ENCODE assay signal across 1 cellular context in the genomic region with DNA sequence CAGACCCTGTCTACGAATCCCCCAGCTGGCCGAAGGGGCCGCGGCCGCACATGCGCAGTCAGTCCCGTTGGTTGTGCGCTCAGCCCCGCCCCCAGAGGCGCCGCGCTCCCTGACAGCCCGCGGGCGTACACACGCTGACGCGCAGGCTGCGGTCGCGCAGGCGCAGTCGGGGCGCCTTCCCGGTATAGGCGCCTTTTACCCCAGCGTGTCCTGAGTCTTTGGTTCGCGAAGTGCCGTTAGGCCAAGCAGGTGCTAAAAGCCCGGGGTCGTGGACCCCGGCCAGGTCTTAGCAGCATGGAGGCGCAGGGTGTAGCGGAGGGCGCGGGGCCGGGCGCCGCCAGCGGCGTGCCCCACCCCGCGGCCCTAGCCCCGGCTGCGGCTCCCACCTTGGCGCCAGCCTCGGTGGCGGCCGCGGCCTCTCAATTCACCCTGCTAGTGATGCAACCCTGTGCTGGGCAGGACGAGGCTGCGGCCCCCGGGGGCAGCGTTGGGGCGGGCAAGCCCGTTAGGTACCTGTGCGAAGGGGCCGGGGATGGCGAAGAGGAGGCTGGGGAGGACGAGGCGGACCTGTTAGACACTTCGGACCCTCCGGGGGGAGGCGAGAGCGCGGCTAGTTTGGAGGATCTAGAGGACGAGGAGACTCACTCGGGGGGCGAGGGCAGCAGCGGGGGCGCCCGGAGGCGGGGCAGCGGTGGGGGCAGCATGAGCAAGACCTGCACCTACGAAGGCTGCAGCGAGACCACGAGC.
TF ChIP-seq lines count a peak whose summit lies in the region.

A gene with protein sequence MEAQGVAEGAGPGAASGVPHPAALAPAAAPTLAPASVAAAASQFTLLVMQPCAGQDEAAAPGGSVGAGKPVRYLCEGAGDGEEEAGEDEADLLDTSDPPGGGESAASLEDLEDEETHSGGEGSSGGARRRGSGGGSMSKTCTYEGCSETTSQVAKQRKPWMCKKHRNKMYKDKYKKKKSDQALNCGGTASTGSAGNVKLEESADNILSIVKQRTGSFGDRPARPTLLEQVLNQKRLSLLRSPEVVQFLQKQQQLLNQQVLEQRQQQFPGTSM (plus strand): TSS at position 159 of the 747 bp plus-strand sequence. CDS start 136 bp downstream, at position 295.

TF ChIP-seq in HEK293, 187 proteins besides CTCF, POLR2A, EP300 and RAD21 (continued from another document and continues in another):
- TF ChIP-seq, protein P1, sequence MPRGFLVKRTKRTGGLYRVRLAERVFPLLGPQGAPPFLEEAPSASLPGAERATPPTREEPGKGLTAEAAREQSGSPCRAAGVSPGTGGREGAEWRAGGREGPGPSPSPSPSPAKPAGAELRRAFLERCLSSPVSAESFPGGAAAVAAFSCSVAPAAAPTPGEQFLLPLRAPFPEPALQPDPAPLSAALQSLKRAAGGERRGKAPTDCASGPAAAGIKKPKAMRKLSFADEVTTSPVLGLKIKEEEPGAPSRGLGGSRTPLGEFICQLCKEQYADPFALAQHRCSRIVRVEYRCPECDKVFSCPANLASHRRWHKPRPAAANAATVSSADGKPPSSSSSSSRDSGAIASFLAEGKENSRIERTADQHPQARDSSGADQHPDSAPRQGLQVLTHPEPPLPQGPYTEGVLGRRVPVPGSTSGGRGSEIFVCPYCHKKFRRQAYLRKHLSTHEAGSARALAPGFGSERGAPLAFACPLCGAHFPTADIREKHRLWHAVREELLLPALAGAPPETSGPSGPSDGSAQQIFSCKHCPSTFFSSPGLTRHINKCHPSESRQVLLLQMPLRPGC (tag by site-specific recombination; IDR thresholded peaks at IDR 0.05): no peak
- no peak for TF ChIP-seq ZXDB (tag by site-specific recombination; IDR thresholded peaks at IDR 0.05)
- TF ChIP-seq, protein P2, sequence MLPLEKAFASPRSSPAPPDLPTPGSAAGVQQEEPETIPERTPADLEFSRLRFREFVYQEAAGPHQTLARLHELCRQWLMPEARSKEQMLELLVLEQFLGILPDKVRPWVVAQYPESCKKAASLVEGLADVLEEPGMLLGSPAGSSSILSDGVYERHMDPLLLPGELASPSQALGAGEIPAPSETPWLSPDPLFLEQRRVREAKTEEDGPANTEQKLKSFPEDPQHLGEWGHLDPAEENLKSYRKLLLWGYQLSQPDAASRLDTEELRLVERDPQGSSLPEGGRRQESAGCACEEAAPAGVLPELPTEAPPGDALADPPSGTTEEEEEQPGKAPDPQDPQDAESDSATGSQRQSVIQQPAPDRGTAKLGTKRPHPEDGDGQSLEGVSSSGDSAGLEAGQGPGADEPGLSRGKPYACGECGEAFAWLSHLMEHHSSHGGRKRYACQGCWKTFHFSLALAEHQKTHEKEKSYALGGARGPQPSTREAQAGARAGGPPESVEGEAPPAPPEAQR (tag by site-specific recombination; IDR thresholded peaks at IDR 0.05): no peak
- TF ChIP-seq ZNF157 (tag by site-specific recombination; IDR thresholded peaks at IDR 0.05): no peak
- no peak for TF ChIP-seq KLF7 (tag by site-specific recombination; IDR thresholded peaks at IDR 0.05; ENCODE audit: borderline replicate concordance)
- no peak for TF ChIP-seq PRDM2 (tag by site-specific recombination; IDR thresholded peaks at IDR 0.05; ENCODE audit: borderline replicate concordance)
- TF ChIP-seq AEBP2 (tag by site-specific recombination; IDR thresholded peaks at IDR 0.05; ENCODE audit: borderline replicate concordance): no peak
- TF ChIP-seq ZNF146 (tag by site-specific recombination; IDR thresholded peaks at IDR 0.05): no peak
- TF ChIP-seq ZNF530 (tag by site-specific recombination; IDR thresholded peaks at IDR 0.05; ENCODE audit: low read depth): no peak
- TF ChIP-seq ZNF654 (tag by site-specific recombination; IDR thresholded peaks at IDR 0.05; ENCODE audit: low read depth): no peak
- TF ChIP-seq ZBTB44 (tag by site-specific recombination; IDR thresholded peaks at IDR 0.05): 0 out of 2 replicates have a peak, but pooled peaks have one; percentile 43
- no peak for TF ChIP-seq ZNF623 (tag by site-specific recombination; IDR thresholded peaks at IDR 0.05)
- no peak for TF ChIP-seq ZNF658 (tag by site-specific recombination; IDR thresholded peaks at IDR 0.05)
- TF ChIP-seq ZNF23 (tag by site-specific recombination; IDR thresholded peaks at IDR 0.05; ENCODE audit: borderline replicate concordance): no peak
- TF ChIP-seq ZNF555 (tag by site-specific recombination; conservative IDR thresholded peaks at IDR 0.05): no peak
- TF ChIP-seq EGR2 (tag by site-specific recombination; IDR thresholded peaks at IDR 0.05; ENCODE audit: low read depth): peak; percentile 59
- no peak for TF ChIP-seq ZNF211 (tag by site-specific recombination; IDR thresholded peaks at IDR 0.05; ENCODE audit: low read depth)
- no peak for TF ChIP-seq ZNF626 (tag by site-specific recombination; IDR thresholded peaks at IDR 0.05)
- TF ChIP-seq, protein P3, sequence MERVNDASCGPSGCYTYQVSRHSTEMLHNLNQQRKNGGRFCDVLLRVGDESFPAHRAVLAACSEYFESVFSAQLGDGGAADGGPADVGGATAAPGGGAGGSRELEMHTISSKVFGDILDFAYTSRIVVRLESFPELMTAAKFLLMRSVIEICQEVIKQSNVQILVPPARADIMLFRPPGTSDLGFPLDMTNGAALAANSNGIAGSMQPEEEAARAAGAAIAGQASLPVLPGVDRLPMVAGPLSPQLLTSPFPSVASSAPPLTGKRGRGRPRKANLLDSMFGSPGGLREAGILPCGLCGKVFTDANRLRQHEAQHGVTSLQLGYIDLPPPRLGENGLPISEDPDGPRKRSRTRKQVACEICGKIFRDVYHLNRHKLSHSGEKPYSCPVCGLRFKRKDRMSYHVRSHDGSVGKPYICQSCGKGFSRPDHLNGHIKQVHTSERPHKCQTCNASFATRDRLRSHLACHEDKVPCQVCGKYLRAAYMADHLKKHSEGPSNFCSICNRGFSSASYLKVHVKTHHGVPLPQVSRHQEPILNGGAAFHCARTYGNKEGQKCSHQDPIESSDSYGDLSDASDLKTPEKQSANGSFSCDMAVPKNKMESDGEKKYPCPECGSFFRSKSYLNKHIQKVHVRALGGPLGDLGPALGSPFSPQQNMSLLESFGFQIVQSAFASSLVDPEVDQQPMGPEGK (tag by site-specific recombination; IDR thresholded peaks at IDR 0.05): peak; percentile 93
- no peak for TF ChIP-seq IKZF3 (tag by site-specific recombination; IDR thresholded peaks at IDR 0.05)
- TF ChIP-seq SCRT2 (tag by site-specific recombination; IDR thresholded peaks at IDR 0.05): peak; percentile 57; the same call in 1 of the 2 replicates
- no peak for TF ChIP-seq HOXC10 (CRISPR knock-in tag; IDR thresholded peaks at IDR 0.05)
- TF ChIP-seq ZNF214 (tag by site-specific recombination; IDR thresholded peaks at IDR 0.05; ENCODE audit: borderline replicate concordance): no peak
- TF ChIP-seq GLI2 (tag by site-specific recombination; IDR thresholded peaks at IDR 0.05; ENCODE audit: borderline replicate concordance, low read depth): no peak
- TF ChIP-seq ZNF221 (tag by site-specific recombination; IDR thresholded peaks at IDR 0.05; ENCODE audit: borderline replicate concordance): no peak
- TF ChIP-seq ZNF549 (tag by site-specific recombination; IDR thresholded peaks at IDR 0.05): no peak
- no peak for TF ChIP-seq ZNF624 (tag by site-specific recombination; IDR thresholded peaks at IDR 0.05)
- TF ChIP-seq KLF17 (tag by site-specific recombination; IDR thresholded peaks at IDR 0.05): no peak
- TF ChIP-seq, protein P4, sequence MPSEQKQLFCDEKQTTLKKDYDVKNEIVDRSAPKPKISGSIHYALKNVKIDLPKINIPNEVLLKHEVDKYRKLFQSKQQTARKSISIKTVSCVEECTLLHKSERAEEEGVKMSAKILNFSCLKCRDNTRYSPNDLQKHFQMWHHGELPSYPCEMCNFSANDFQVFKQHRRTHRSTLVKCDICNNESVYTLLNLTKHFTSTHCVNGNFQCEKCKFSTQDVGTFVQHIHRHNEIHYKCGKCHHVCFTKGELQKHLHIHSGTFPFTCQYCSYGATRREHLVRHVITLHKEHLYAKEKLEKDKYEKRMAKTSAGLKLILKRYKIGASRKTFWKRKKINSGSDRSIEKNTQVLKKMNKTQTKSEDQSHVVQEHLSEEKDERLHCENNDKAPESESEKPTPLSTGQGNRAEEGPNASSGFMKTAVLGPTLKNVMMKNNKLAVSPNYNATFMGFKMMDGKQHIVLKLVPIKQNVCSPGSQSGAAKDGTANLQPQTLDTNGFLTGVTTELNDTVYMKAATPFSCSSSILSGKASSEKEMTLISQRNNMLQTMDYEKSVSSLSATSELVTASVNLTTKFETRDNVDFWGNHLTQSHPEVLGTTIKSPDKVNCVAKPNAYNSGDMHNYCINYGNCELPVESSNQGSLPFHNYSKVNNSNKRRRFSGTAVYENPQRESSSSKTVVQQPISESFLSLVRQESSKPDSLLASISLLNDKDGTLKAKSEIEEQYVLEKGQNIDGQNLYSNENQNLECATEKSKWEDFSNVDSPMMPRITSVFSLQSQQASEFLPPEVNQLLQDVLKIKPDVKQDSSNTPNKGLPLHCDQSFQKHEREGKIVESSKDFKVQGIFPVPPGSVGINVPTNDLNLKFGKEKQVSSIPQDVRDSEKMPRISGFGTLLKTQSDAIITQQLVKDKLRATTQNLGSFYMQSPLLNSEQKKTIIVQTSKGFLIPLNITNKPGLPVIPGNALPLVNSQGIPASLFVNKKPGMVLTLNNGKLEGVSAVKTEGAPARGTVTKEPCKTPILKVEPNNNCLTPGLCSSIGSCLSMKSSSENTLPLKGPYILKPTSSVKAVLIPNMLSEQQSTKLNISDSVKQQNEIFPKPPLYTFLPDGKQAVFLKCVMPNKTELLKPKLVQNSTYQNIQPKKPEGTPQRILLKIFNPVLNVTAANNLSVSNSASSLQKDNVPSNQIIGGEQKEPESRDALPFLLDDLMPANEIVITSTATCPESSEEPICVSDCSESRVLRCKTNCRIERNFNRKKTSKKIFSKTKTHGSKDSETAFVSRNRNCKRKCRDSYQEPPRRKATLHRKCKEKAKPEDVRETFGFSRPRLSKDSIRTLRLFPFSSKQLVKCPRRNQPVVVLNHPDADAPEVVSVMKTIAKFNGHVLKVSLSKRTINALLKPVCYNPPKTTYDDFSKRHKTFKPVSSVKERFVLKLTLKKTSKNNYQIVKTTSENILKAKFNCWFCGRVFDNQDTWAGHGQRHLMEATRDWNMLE (tag by site-specific recombination; conservative IDR thresholded peaks at IDR 0.05; ENCODE audit: low read depth): no peak
